8 cellular contexts compared by ENCODE assay signal in the genomic region with DNA sequence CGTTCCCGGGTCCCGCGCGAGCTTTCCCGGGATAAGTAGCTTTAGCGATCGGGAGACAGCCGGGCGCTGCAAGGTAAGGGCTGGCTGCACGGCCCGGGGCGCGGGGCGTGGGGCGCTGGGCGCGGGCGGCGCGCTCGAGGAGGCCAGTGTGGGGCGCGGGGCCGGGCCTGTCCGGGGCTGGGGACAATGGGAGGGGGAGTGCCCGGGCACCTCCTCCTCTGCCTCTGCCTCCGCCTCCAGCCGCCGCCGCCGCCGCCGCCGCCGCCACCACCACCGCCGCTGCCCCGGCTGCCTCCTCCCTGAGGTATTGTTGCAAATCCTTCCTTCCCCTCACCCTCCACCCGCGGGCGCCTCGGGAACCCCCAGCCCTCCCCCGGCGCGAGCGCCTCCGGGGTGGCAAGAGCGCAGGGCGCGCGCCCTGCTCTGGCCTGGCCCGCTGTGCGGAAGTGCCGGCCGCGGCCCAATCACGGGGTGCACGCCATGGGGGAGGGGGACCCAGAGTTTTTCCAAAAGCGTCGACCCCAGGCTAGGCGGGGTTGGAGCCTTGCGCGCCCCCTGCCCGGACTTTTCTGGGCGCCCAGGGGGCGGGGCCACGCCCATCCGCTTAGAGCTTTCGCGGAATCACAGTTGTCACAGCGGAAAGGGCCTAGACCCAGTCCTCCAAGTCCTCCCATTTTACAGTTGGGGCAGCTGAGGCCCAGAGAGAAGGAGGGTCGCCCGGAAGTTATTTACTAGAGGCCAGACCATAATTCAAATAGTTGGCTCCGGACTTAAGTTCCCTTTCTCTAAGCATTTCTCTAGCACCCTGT. TPM values are rescaled to one million over a fixed set of nuclear protein-coding genes. Genes with fewer than 3 reads are reported as not detected.
DNase-seq lines count a peak whose midpoint lies in the region; ATAC-seq lines count a peak whose summit lies in the region.

LPP (plus strand) TSS at position 209 of the 809 bp plus-strand sequence. CDS start 251,964 bp downstream, outside the sequence.

- ATAC-seq in GM21390 (IDR thresholded peaks at IDR 0.05; ENCODE audit: unreplicated experiment) (peak; percentile 87), left ventricle myocardium superior (peak; percentile 91)

- H3K4me3 Mint-ChIP-seq in T-helper 1 cell treated with Interleukin-12 subunit alpha and Interleukin-12 subunit beta and Interleukin-4 antibody, amounts not matched to agents 30 μg/mL and 1 μg/mL, for 36 hours = peak within 1 kb of the TSS; percentile 89

- H3K36me3 ChIP-seq in HUES6 (ENCODE audit: control insufficient read depth, insufficient read depth, low read length) (no peaks in the 10 kb centered on the region), urinary bladder (ENCODE audit: insufficient read depth) (no peaks in the 10 kb centered on the region)

- H3K27ac ChIP-seq in HUES6 (ENCODE audit: low read depth, low read length) = peak within 1 kb of the TSS; percentile 91
- peak within 1 kb of the TSS; percentile 93 for H3K27ac ChIP-seq in urinary bladder (ENCODE audit: low read depth)

- no peaks in the 10 kb centered on the region for H3K27me3 Mint-ChIP-seq in T-helper 1 cell treated with Interleukin-12 subunit alpha and Interleukin-12 subunit beta and Interleukin-4 antibody, amounts not matched to agents 30 μg/mL and 1 μg/mL, for 36 hours (ENCODE audit: low read depth)

- WGBS in urinary bladder = under 1% methylated on average over 75 of the region's 75 CpGs

- intact Hi-C loops in left ventricle myocardium superior (cut with micrococcal nuclease) = no loop called here

- peaks cover 50% of the 10 kb centered on the region for H3K4me1 Mint-ChIP-seq in T-helper 1 cell treated with Interleukin-12 subunit alpha and Interleukin-12 subunit beta and Interleukin-4 antibody, amounts not matched to agents 30 μg/mL and 1 μg/mL, for 36 hours (ENCODE audit: low read depth)

- H3K4me3 ChIP-seq in HUES6 (ENCODE audit: low read depth, low read length) = peak within 1 kb of the TSS; percentile 59
- peak within 1 kb of the TSS; percentile 92 for H3K4me3 ChIP-seq in urinary bladder (ENCODE audit: low read depth, low read length)

- DNase-seq in DMS 273 treated with DMSO at 0.1 percent for 48 hours (lab: John Stamatoyannopoulos, UW) (peak; percentile 63), amniotic stem cell (lab: John Stamatoyannopoulos, UW) (peak; percentile 63), left ventricle myocardium superior (peak; percentile 89), putamen (ENCODE audit: low spot score) (peak; percentile 56)

- H3K4me1 ChIP-seq in HUES6 (ENCODE audit: control insufficient read depth, insufficient read depth, low read length) (peaks cover 38% of the 10 kb centered on the region), urinary bladder (ENCODE audit: insufficient read depth) (peaks cover 4% of the 10 kb centered on the region)

- peaks cover 12% of the 10 kb centered on the region for H3K36me3 Mint-ChIP-seq in T-helper 1 cell treated with Interleukin-12 subunit alpha and Interleukin-12 subunit beta and Interleukin-4 antibody, amounts not matched to agents 30 μg/mL and 1 μg/mL, for 36 hours (ENCODE audit: low read depth)

- H3K27ac Mint-ChIP-seq in T-helper 1 cell treated with Interleukin-12 subunit alpha and Interleukin-12 subunit beta and Interleukin-4 antibody, amounts not matched to agents 30 μg/mL and 1 μg/mL, for 36 hours = peak within 1 kb of the TSS; percentile 85

- no peaks in the 10 kb centered on the region for H3K9me3 ChIP-seq in HUES6 (ENCODE audit: control insufficient read depth, insufficient read depth, low read depth, low read length)

- peaks cover 2% of the 10 kb centered on the region for H3K9me3 Mint-ChIP-seq in T-helper 1 cell treated with Interleukin-12 subunit alpha and Interleukin-12 subunit beta and Interleukin-4 antibody, amounts not matched to agents 30 μg/mL and 1 μg/mL, for 36 hours

- H3K27me3 ChIP-seq in HUES6 (ENCODE audit: control insufficient read depth, insufficient read depth, low read length) = no peaks in the 10 kb centered on the region

- peak within 1 kb of the TSS; percentile 94 for H3K9ac ChIP-seq in HUES6 (ENCODE audit: low read length)

RNA-seq across cellular contexts. Expression of gene LPP, which starts in this region (rescaled TPM):
- total RNA-seq in left ventricle myocardium superior (109 TPM), urinary bladder (705 TPM)
- 133 TPM for polyA plus RNA-seq in urinary bladder

Comparison
In these comparisons a context has a peak if more than half of its experiments do, and no peak if none do; other contexts are left out.
1. Peak in every context shown above with its lines: DNase-seq, ATAC-seq, H3K4me3 ChIP-seq and H3K27ac ChIP-seq.